In the genomic region with DNA sequence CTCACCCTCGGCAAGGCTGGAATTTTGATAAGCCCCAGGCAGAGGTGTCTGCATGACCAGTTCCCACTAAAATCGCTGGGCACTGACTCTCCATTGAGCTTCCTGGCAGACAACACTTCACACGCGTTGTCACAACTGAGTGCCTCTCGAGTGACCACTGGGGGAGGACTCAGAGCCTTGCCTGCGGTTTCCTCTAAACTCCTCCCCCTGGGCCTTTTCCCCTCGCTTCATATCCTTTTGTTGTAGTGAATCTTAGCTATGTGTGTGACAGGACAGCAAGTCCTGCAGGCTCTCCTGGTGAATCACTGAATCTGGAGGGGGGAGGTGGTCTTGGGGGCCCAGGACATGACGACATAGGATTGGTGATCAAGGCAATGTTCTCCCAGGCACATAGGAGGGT, we compare ENCODE assay signal across 12 cellular contexts.
DNase-seq lines count a peak whose midpoint lies in the region; ATAC-seq and TF ChIP-seq lines count a peak whose summit lies in the region.
"Had no signal": no experiment of that assay in that cellular context is flagged by ENCODE, and none has a peak within 500 bp of the region (broad histone marks: within the 10 kb centered on the region; RNA-seq: fewer than 3 reads in every experiment).

No MANE protein-coding gene starts in this region.

- no peak overlapping the region for H3K4me3 Mint-ChIP-seq in neural progenitor cell

- no peak for TF ChIP-seq CTCF in PC-3 (conservative IDR thresholded peaks at IDR 0.05; ENCODE audit: low read depth, low read length)
- no peak for TF ChIP-seq CTCF in foreskin fibroblast (IDR thresholded peaks at IDR 0.05; ENCODE audit: low read depth, low read length)
- no peak for TF ChIP-seq CTCF in neural progenitor cell (IDR thresholded peaks at IDR 0.05)
- TF ChIP-seq CTCF in esophagus muscularis mucosa (IDR thresholded peaks at IDR 0.05), result no peak

- peaks cover 2% of the 10 kb centered on the region for H3K27me3 Mint-ChIP-seq in neural progenitor cell (ENCODE audit: insufficient read depth, low read depth)

- POLR2A ChIA-PET in PC-3 (lab: Charles Lee; ENCODE audit: unreplicated experiment), result no interaction called here

- H3F3A ChIP-seq in PC-3 (ENCODE audit: low read length, unreplicated experiment) (no peaks in the 10 kb centered on the region), neural progenitor cell (ENCODE audit: low read depth) (no peaks in the 10 kb centered on the region)

- peaks cover 5% of the 10 kb centered on the region for H3K4me1 ChIP-seq in PC-3 (ENCODE audit: insufficient read depth, low read length)
- H3K4me1 ChIP-seq in neural progenitor cell, result no peaks in the 10 kb centered on the region
- peaks cover 0 to 2% (median 0%) of the 10 kb centered on the region in 4 donors for H3K4me1 ChIP-seq in esophagus muscularis mucosa

- H3K9me3 ChIP-seq in PC-3 (ENCODE audit: low read length) (no peaks in the 10 kb centered on the region), neural progenitor cell (ENCODE audit: low read depth) (no peaks in the 10 kb centered on the region), esophagus muscularis mucosa (no peaks in the 10 kb centered on the region)
- H3K9me3 ChIP-seq: tibial artery had no signal

- H3K4me1 Mint-ChIP-seq in neural progenitor cell, result peaks cover 24% of the 10 kb centered on the region

- intact Hi-C loops in PC-3 (cut with micrococcal nuclease), result no loop called here
- intact Hi-C loops in esophagus muscularis mucosa (cut with DNase I), result no loop called here

- H3K27me3 ChIP-seq in PC-3 (ENCODE audit: low read length) (peaks cover 6% of the 10 kb centered on the region; the same call in 1 of the 2 replicates), neural progenitor cell (no peaks in the 10 kb centered on the region), esophagus muscularis mucosa (no peaks in the 10 kb centered on the region)
- H3K27me3 ChIP-seq: tibial artery had no signal

- no peak overlapping the region for H3K27ac Mint-ChIP-seq in neural progenitor cell
- H3K27ac Mint-ChIP-seq: activated T-cell treated with anti-CD3 and anti-CD28 coated beads, Interleukin-2, amount 50 U/mL, for 72 hours had no signal

- no peaks in the 10 kb centered on the region for H3K36me3 Mint-ChIP-seq in neural progenitor cell

- H4K20me1 ChIP-seq in PC-3 (ENCODE audit: low read length) (no peaks in the 10 kb centered on the region), neural progenitor cell (ENCODE audit: low read depth) (no peaks in the 10 kb centered on the region)

- WGBS in esophagus muscularis mucosa, result 52% methylated on average over 8 of the region's 8 CpGs

- no peaks in the 10 kb centered on the region for H3K9me3 Mint-ChIP-seq in neural progenitor cell

- BruUV-seq in PC-3 (replicated peaks; lab: Mats Ljungman, UMichigan), result no TSS peak

- no peak overlapping the region for H3K9ac ChIP-seq in PC-3 (ENCODE audit: low read length)
- H3K9ac ChIP-seq in neural progenitor cell, result no peak overlapping the region

- H2AFZ ChIP-seq in PC-3 (ENCODE audit: low read length) (no peak overlapping the region), neural progenitor cell (replicated peaks) (peak overlapping the region; percentile 21)

- H3K9me2 ChIP-seq in PC-3 (replicated peaks; ENCODE audit: low read length), result no peaks in the 10 kb centered on the region

- CTCF ChIA-PET in PC-3 (lab: Charles Lee), result no interaction called here

- H3K4me3 ChIP-seq in PC-3 (ENCODE audit: low read length) (no peak overlapping the region), foreskin fibroblast (ENCODE audit: low read depth in 1 of 2, low read length in 2 of 2) (peak overlapping the region in 1 of 2 donors; percentile 20), neural progenitor cell (no peak overlapping the region), esophagus muscularis mucosa (peak overlapping the region in 1 of 4 donors; percentile 2)
- H3K4me3 ChIP-seq: tibial artery had no signal

- DNase-seq in ELF-1 (ENCODE audit: low read depth, low spot score), result peak; percentile 50
- peak; percentile 13 for DNase-seq in PC-3
- DNase-seq in foreskin fibroblast, result peak; percentile 7 to 73
- DNase-seq in neural progenitor cell (ENCODE audit: low spot score), result peak; percentile 44
- no peak for DNase-seq in NCI-H345 treated with DMSO at 0.1 percent for 48 hours (lab: John Stamatoyannopoulos, UW; ENCODE audit: unreplicated experiment)
- no peak for DNase-seq in esophagus muscularis mucosa (ENCODE audit: extremely low spot score)
- no peak for DNase-seq in globus pallidus (ENCODE audit: low spot score)
- DNase-seq in dermis blood vessel endothelial cell, result no peak
- DNase-seq: activated T-cell treated with anti-CD3 and anti-CD28 coated beads, Interleukin-2, amount 50 U/mL, for 72 hours; nucleus accumbens; tibial artery had no signal

- ATAC-seq in PC-3, result no peak
- ATAC-seq: activated T-cell treated with anti-CD3 and anti-CD28 coated beads, Interleukin-2, amount 50 U/mL, for 72 hours had no signal

- H3K36me3 ChIP-seq in PC-3 (ENCODE audit: low read depth, low read length), result no peaks in the 10 kb centered on the region
- no peaks in the 10 kb centered on the region for H3K36me3 ChIP-seq in neural progenitor cell
- no peaks in the 10 kb centered on the region for H3K36me3 ChIP-seq in esophagus muscularis mucosa
- H3K36me3 ChIP-seq: tibial artery had no signal

- H3K27ac ChIP-seq in PC-3 (ENCODE audit: low read length) (no peak overlapping the region), neural progenitor cell (no peak overlapping the region), esophagus muscularis mucosa (replicated peaks in 1 of 4) (no peak overlapping the region)
- H3K27ac ChIP-seq: tibial artery, VCaP had no signal

- no peak overlapping the region for H3K4me2 ChIP-seq in PC-3 (ENCODE audit: low read length)
- no peak overlapping the region for H3K4me2 ChIP-seq in neural progenitor cell

- no peak for TF ChIP-seq POLR2A in esophagus muscularis mucosa (IDR thresholded peaks at IDR 0.05; ENCODE audit: low read depth)

- TF ChIP-seq EP300 in esophagus muscularis mucosa (IDR thresholded peaks at IDR 0.05), result no peak

- H3K79me2 ChIP-seq in PC-3 (ENCODE audit: low read length), result no peaks in the 10 kb centered on the region
- no peaks in the 10 kb centered on the region for H3K79me2 ChIP-seq in neural progenitor cell (ENCODE audit: low read depth)

Comparison
In these comparisons a context has a peak if more than half of its experiments do, and no peak if none do; other contexts are left out.
1. DNase-seq: peak in ELF-1 (single experiment), PC-3 (single experiment), foreskin fibroblast (2 of 2) and neural progenitor cell (single experiment); none in NCI-H345 treated with DMSO at 0.1 percent for 48 hours (single experiment), esophagus muscularis mucosa (single experiment), globus pallidus (single experiment) and dermis blood vessel endothelial cell (single experiment).